11 cellular contexts compared by ENCODE assay signal in genomic region chr20:47610945-47611250, GRCh38.
A peak's percentile ranks its signal among the peaks of the same experiment; 100 is the strongest.
DNase-seq lines count a peak whose midpoint lies in the region; ATAC-seq and TF ChIP-seq lines count a peak whose summit lies in the region.
"Had no signal": no experiment of that assay in that cellular context is flagged by ENCODE, and none has a peak within 500 bp of the region (broad histone marks: within the 10 kb centered on the region; RNA-seq: fewer than 3 reads in every experiment).

No MANE protein-coding gene starts in this region.

- H3K27ac Mint-ChIP-seq in CD4-positive, CD25-positive, alpha-beta regulatory T cell = peak overlapping the region; percentile 58 to 91 (median 71)
- H3K27ac Mint-ChIP-seq in activated T-helper 2 cell treated with anti-CD3 and anti-CD28 coated beads, Interferon-gamma antibody, Interleukin-2, Interleukin-4, amounts not matched to agents 10 μg/mL and 5 μg/mL and 100 μg/mL, durations not matched to agents 14 hours and 24 hours and 36 hours = peak overlapping the region; percentile 99

- H3K4me1 ChIP-seq in CD4-positive, CD25-positive, alpha-beta regulatory T cell (ENCODE audit: control insufficient read depth, insufficient read depth, low read length, poor library complexity, severe bottlenecking) = peaks cover 57% of the 10 kb centered on the region
- H3K4me1 ChIP-seq in mesenchymal stem cell (ENCODE audit: control insufficient read depth, insufficient read depth, low read depth, low read length) (peaks cover 4% of the 10 kb centered on the region), ascending aorta (peaks cover 3 to 11% of the 10 kb centered on the region in 2 donors), thyroid gland (no peaks in the 10 kb centered on the region)

- H2BK5ac ChIP-seq in mesenchymal stem cell (ENCODE audit: low read depth, low read length, poor library complexity, severe bottlenecking) = no peak overlapping the region

- peak overlapping the region in 1 of 2 experiments; percentile 75 for H3K4ac ChIP-seq in mesenchymal stem cell (ENCODE audit: low read depth in 1 of 2, low read length in 2 of 2)

- H3K4me1 Mint-ChIP-seq in CD4-positive, CD25-positive, alpha-beta regulatory T cell = peaks cover 54 to 80% (median 73%) of the 10 kb centered on the region in 4 donors
- peaks cover 72% of the 10 kb centered on the region for H3K4me1 Mint-ChIP-seq in activated T-helper 2 cell treated with anti-CD3 and anti-CD28 coated beads, Interferon-gamma antibody, Interleukin-2, Interleukin-4, amounts not matched to agents 10 μg/mL and 5 μg/mL and 100 μg/mL, durations not matched to agents 14 hours and 24 hours and 36 hours (ENCODE audit: low read depth)

- no peak overlapping the region for H2AFZ ChIP-seq in mesenchymal stem cell (ENCODE audit: low read depth, low read length)

- H3K27ac ChIP-seq in CD4-positive, CD25-positive, alpha-beta regulatory T cell (ENCODE audit: insufficient read depth, low read length, poor library complexity, severe bottlenecking) = peak overlapping the region; percentile 61
- no peak overlapping the region for H3K27ac ChIP-seq in mesenchymal stem cell (ENCODE audit: low read length, poor library complexity, severe bottlenecking)
- H3K27ac ChIP-seq in ascending aorta = no peak overlapping the region
- no peak overlapping the region for H3K27ac ChIP-seq in thyroid gland

- intact Hi-C loops in activated T-helper 2 cell treated with anti-CD3 and anti-CD28 coated beads, Interferon-gamma antibody, Interleukin-2, Interleukin-4, amounts not matched to agents 10 μg/mL and 5 μg/mL and 100 μg/mL, durations not matched to agents 14 hours and 24 hours and 36 hours (cut with micrococcal nuclease) = loop anchor here (1.0 to 10.0 kb wide), 5 partner anchors 34 to 256 kb away; partner anchors contain the start of gene ZMYND8
- intact Hi-C loops in ascending aorta (cut with DNase I) (loop anchor here (10.0 kb wide), 1 partner anchor 106 kb away; the partner anchor contains the start of gene NCOA3), thyroid gland (cut with DNase I) (no loop called here)

- peaks cover 22% of the 10 kb centered on the region for H3K79me1 ChIP-seq in mesenchymal stem cell (replicated peaks; ENCODE audit: low read length, poor library complexity, severe bottlenecking)

- H3K4me2 ChIP-seq in mesenchymal stem cell (ENCODE audit: low read length, poor library complexity, severe bottlenecking) = no peak overlapping the region

- peaks cover 7% of the 10 kb centered on the region for H3K36me3 Mint-ChIP-seq in CD4-positive, CD25-positive, alpha-beta regulatory T cell
- peaks cover 54% of the 10 kb centered on the region for H3K36me3 Mint-ChIP-seq in activated T-helper 2 cell treated with anti-CD3 and anti-CD28 coated beads, Interferon-gamma antibody, Interleukin-2, Interleukin-4, amounts not matched to agents 10 μg/mL and 5 μg/mL and 100 μg/mL, durations not matched to agents 14 hours and 24 hours and 36 hours (ENCODE audit: low read depth)

- peak overlapping the region; percentile 60 for H3K4me3 ChIP-seq in CD4-positive, CD25-positive, alpha-beta regulatory T cell (ENCODE audit: low read depth, low read length)
- H3K4me3 ChIP-seq in mesenchymal stem cell (ENCODE audit: insufficient read depth in 1 of 2, low read depth in 1 of 2, low read length in 2 of 2) = no peak overlapping the region
- H3K4me3 ChIP-seq in ascending aorta = no peak overlapping the region
- H3K4me3 ChIP-seq in thyroid gland (replicated peaks in 1 of 3) = no peak overlapping the region
- H3K4me3 ChIP-seq: sigmoid colon had no signal

- no peaks in the 10 kb centered on the region for H3K9me3 ChIP-seq in CD4-positive, CD25-positive, alpha-beta regulatory T cell (ENCODE audit: control insufficient read depth in 2 of 2, low read length in 2 of 2)
- H3K9me3 ChIP-seq in mesenchymal stem cell (ENCODE audit: control insufficient read depth, low read length) = no peaks in the 10 kb centered on the region
- H3K9me3 ChIP-seq in ascending aorta = no peaks in the 10 kb centered on the region
- no peaks in the 10 kb centered on the region for H3K9me3 ChIP-seq in thyroid gland
- H3K9me3 ChIP-seq: sigmoid colon had no signal

- no peak overlapping the region for H3K14ac ChIP-seq in mesenchymal stem cell (ENCODE audit: low read length in 2 of 2)

- DNase-seq in CD4-positive, CD25-positive, alpha-beta regulatory T cell = peak in 2 of 3 donors; percentile 4 to 16
- no peak for DNase-seq in activated T-helper 2 cell treated with anti-CD3 and anti-CD28 coated beads, Interferon-gamma antibody, Interleukin-2, Interleukin-4, amounts not matched to agents 10 μg/mL and 5 μg/mL and 100 μg/mL, durations not matched to agents 14 hours and 24 hours and 36 hours (ENCODE audit: low spot score)
- DNase-seq in mesenchymal stem cell (no peak), ascending aorta (ENCODE audit: low spot score in 2 of 2) (no peak), thyroid gland (no peak)
- DNase-seq: anterior cingulate cortex, NCI-H2227 treated with DMSO at 0.1 percent for 48 hours had no signal

- H2AK5ac ChIP-seq in mesenchymal stem cell (ENCODE audit: low read length, severe bottlenecking) = no peak overlapping the region

- H3K27me3 ChIP-seq in CD4-positive, CD25-positive, alpha-beta regulatory T cell (ENCODE audit: control insufficient read depth, insufficient read depth, low read length) = no peaks in the 10 kb centered on the region
- H3K27me3 ChIP-seq in mesenchymal stem cell (ENCODE audit: control insufficient read depth in 1 of 2, insufficient read depth in 1 of 2, low read length in 2 of 2) = no peaks in the 10 kb centered on the region
- H3K27me3 ChIP-seq in ascending aorta = no peaks in the 10 kb centered on the region
- no peaks in the 10 kb centered on the region for H3K27me3 ChIP-seq in thyroid gland
- H3K27me3 ChIP-seq: sigmoid colon had no signal

- H3K23ac ChIP-seq in mesenchymal stem cell (ENCODE audit: low read length in 2 of 2) = no peak overlapping the region

- H4K8ac ChIP-seq in mesenchymal stem cell (ENCODE audit: low read length) = no peak overlapping the region

- H2BK120ac ChIP-seq in mesenchymal stem cell (ENCODE audit: low read depth, low read length) = no peak overlapping the region

- H4K91ac ChIP-seq in mesenchymal stem cell (ENCODE audit: low read length) = no peak overlapping the region

- no peak for TF ChIP-seq POLR2A in thyroid gland (IDR thresholded peaks at IDR 0.05)

- H3K36me3 ChIP-seq in CD4-positive, CD25-positive, alpha-beta regulatory T cell (ENCODE audit: control insufficient read depth, insufficient read depth, low read length) = no peaks in the 10 kb centered on the region
- H3K36me3 ChIP-seq in mesenchymal stem cell (ENCODE audit: control insufficient read depth in 1 of 2, insufficient read depth in 2 of 2, low read depth in 1 of 2, low read length in 2 of 2) (peaks cover 2 to 6% of the 10 kb centered on the region in 2 experiments), ascending aorta (no peaks in the 10 kb centered on the region), thyroid gland (no peaks in the 10 kb centered on the region)
- H3K36me3 ChIP-seq: sigmoid colon had no signal

- TF ChIP-seq CTCF in ascending aorta (IDR thresholded peaks at IDR 0.05) (no peak), thyroid gland (IDR thresholded peaks at IDR 0.05) (no peak)

- peak overlapping the region in 3 of 4 donors; percentile 30 to 79 (median 62) for H3K4me3 Mint-ChIP-seq in CD4-positive, CD25-positive, alpha-beta regulatory T cell
- H3K4me3 Mint-ChIP-seq in activated T-helper 2 cell treated with anti-CD3 and anti-CD28 coated beads, Interferon-gamma antibody, Interleukin-2, Interleukin-4, amounts not matched to agents 10 μg/mL and 5 μg/mL and 100 μg/mL, durations not matched to agents 14 hours and 24 hours and 36 hours (ENCODE audit: low read depth) = peak overlapping the region; percentile 76

- H2BK15ac ChIP-seq in mesenchymal stem cell (ENCODE audit: low read depth, poor library complexity, severe bottlenecking) = no peak overlapping the region

- H2BK12ac ChIP-seq in mesenchymal stem cell (ENCODE audit: low read length in 2 of 2) = no peak overlapping the region

- no peaks in the 10 kb centered on the region for H3K27me3 Mint-ChIP-seq in CD4-positive, CD25-positive, alpha-beta regulatory T cell
- H3K27me3 Mint-ChIP-seq in activated T-helper 2 cell treated with anti-CD3 and anti-CD28 coated beads, Interferon-gamma antibody, Interleukin-2, Interleukin-4, amounts not matched to agents 10 μg/mL and 5 μg/mL and 100 μg/mL, durations not matched to agents 14 hours and 24 hours and 36 hours (ENCODE audit: low read depth) = no peaks in the 10 kb centered on the region

- peak; percentile 14 to 28 for ATAC-seq in CD4-positive, CD25-positive, alpha-beta regulatory T cell (ENCODE audit: low read depth in 2 of 2)
- peak; percentile 36 for ATAC-seq in HG02981 (IDR thresholded peaks at IDR 0.05; ENCODE audit: unreplicated experiment)
- ATAC-seq in HG02973 (IDR thresholded peaks at IDR 0.05; ENCODE audit: unreplicated experiment) = no peak
- ATAC-seq: Right ventricle myocardium inferior had no signal

- peak overlapping the region; percentile 87 for H3K9ac ChIP-seq in mesenchymal stem cell (ENCODE audit: low read length)

- H3K9me3 Mint-ChIP-seq in CD4-positive, CD25-positive, alpha-beta regulatory T cell = no peaks in the 10 kb centered on the region
- no peaks in the 10 kb centered on the region for H3K9me3 Mint-ChIP-seq in activated T-helper 2 cell treated with anti-CD3 and anti-CD28 coated beads, Interferon-gamma antibody, Interleukin-2, Interleukin-4, amounts not matched to agents 10 μg/mL and 5 μg/mL and 100 μg/mL, durations not matched to agents 14 hours and 24 hours and 36 hours

- no peak overlapping the region for H3K18ac ChIP-seq in mesenchymal stem cell (ENCODE audit: low read depth in 1 of 2, low read length in 2 of 2)

Comparison
In these comparisons a context has a peak if more than half of its experiments do, and no peak if none do; other contexts are left out.
1. DNase-seq: peak in CD4-positive, CD25-positive, alpha-beta regulatory T cell (2 of 3); none in activated T-helper 2 cell treated with anti-CD3 and anti-CD28 coated beads, Interferon-gamma antibody, Interleukin-2, Interleukin-4, amounts not matched to agents 10 μg/mL and 5 μg/mL and 100 μg/mL, durations not matched to agents 14 hours and 24 hours and 36 hours (single experiment), mesenchymal stem cell (single experiment), ascending aorta (0 of 2) and thyroid gland (0 of 2).